Comparison of ENCODE assay signal across 26 cellular contexts in the genomic region with DNA sequence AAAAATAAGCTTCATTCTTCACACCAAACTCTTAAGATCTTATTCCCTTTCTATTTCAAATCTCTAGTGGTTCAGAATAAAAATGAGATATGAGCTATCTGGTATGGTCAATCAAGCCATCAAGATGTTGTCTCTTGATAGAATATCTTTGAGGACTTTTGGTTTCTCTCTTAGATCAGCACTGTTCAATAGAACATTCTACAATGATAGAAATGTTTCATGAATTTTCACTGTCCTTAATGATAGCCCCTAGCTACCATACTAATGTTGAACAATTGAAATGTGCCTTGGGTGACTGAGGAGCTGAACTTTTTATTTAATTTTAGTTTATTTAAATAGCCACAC. TPM values are rescaled to one million over a fixed set of nuclear protein-coding genes. Genes with fewer than 3 reads are reported as not detected.
DNase-seq lines count a peak whose midpoint lies in the region; ATAC-seq, FAIRE-seq and TF ChIP-seq lines count a peak whose summit lies in the region.
"Had no signal": no experiment of that assay in that cellular context is flagged by ENCODE, and none has a peak within 500 bp of the region (broad histone marks: within the 10 kb centered on the region; RNA-seq: fewer than 3 reads in every experiment).

No MANE protein-coding gene starts in this region.

- peak overlapping the region; percentile 35 for H3K4me2 ChIP-seq in astrocyte (ENCODE audit: low read length)
- H3K4me2 ChIP-seq: A549; BLaER1 treated with 17β-estradiol and CSF1 and Interleukin-3, amounts not matched to agents 10 nM and 100 nM; PC-9 had no signal

- intact Hi-C loops in mucosa of descending colon (cut with DNase I, micrococcal nuclease): no loop called here

- no peaks in the 10 kb centered on the region for H3K27me3 Mint-ChIP-seq in activated CD8-positive, alpha-beta memory T cell treated with anti-CD3 and anti-CD28 coated beads, Interleukin-2, amount 10 ng/mL, durations not matched to agents 7 days and 5 days
- H3K27me3 Mint-ChIP-seq in astrocyte (ENCODE audit: low read depth, unreplicated experiment): no peaks in the 10 kb centered on the region
- H3K27me3 Mint-ChIP-seq: activated B cell treated with CpG ODN at 0.5 μM for 24 hours; activated naive CD4-positive, alpha-beta T cell treated with anti-CD3 and anti-CD28 coated beads, Interleukin-2, amount 10 ng/mL, durations not matched to agents 7 days and 5 days; stimulated activated memory B cell treated with anti-CD40 and anti-IgM and Interleukin-4, amounts not matched to agents 10 μg/mL and 1 μg/mL and 100 μg/mL, for 72 hours had no signal

- no peaks in the 10 kb centered on the region for H3K27me3 ChIP-seq in astrocyte (ENCODE audit: insufficient read depth, low read length)
- H3K27me3 ChIP-seq: BLaER1 treated with 17β-estradiol and CSF1 and Interleukin-3, amounts not matched to agents 10 nM and 100 nM; SJSA1 had no signal

- H3K4me3 Mint-ChIP-seq in activated CD8-positive, alpha-beta memory T cell treated with anti-CD3 and anti-CD28 coated beads, Interleukin-2, amount 10 ng/mL, durations not matched to agents 7 days and 5 days: no peak overlapping the region
- no peak overlapping the region for H3K4me3 Mint-ChIP-seq in astrocyte (ENCODE audit: unreplicated experiment)
- H3K4me3 Mint-ChIP-seq: activated B cell treated with CpG ODN at 0.5 μM for 24 hours; activated naive CD4-positive, alpha-beta T cell treated with anti-CD3 and anti-CD28 coated beads, Interleukin-2, amount 10 ng/mL, durations not matched to agents 7 days and 5 days; stimulated activated memory B cell treated with anti-CD40 and anti-IgM and Interleukin-4, amounts not matched to agents 10 μg/mL and 1 μg/mL and 100 μg/mL, for 72 hours; T-helper 2 cell treated with Interferon-gamma antibody and Interleukin-4, amounts not matched to agents 5 μg/mL and 100 μg/mL, for 36 hours had no signal

- H3K9me3 Mint-ChIP-seq in activated CD8-positive, alpha-beta memory T cell treated with anti-CD3 and anti-CD28 coated beads, Interleukin-2, amount 10 ng/mL, durations not matched to agents 7 days and 5 days (ENCODE audit: low read depth): no peaks in the 10 kb centered on the region
- peaks cover 11% of the 10 kb centered on the region for H3K9me3 Mint-ChIP-seq in astrocyte (ENCODE audit: unreplicated experiment)
- H3K9me3 Mint-ChIP-seq: activated B cell treated with CpG ODN at 0.5 μM for 24 hours; activated naive CD4-positive, alpha-beta T cell treated with anti-CD3 and anti-CD28 coated beads, Interleukin-2, amount 10 ng/mL, durations not matched to agents 7 days and 5 days; T-helper 2 cell treated with Interferon-gamma antibody and Interleukin-4, amounts not matched to agents 5 μg/mL and 100 μg/mL, for 36 hours had no signal

- H4K20me1 ChIP-seq in astrocyte (ENCODE audit: insufficient read depth, low read length): no peaks in the 10 kb centered on the region
- H4K20me1 ChIP-seq: BLaER1 treated with 17β-estradiol and CSF1 and Interleukin-3, amounts not matched to agents 10 nM and 100 nM had no signal

- no peak for FAIRE-seq in astrocyte (lab: Jason Lieb, UNC)
- FAIRE-seq: A549, D721Med, endometrium, kidney had no signal

- H3K27ac Mint-ChIP-seq in activated CD8-positive, alpha-beta memory T cell treated with anti-CD3 and anti-CD28 coated beads, Interleukin-2, amount 10 ng/mL, durations not matched to agents 7 days and 5 days: no peak overlapping the region
- no peak overlapping the region for H3K27ac Mint-ChIP-seq in astrocyte (ENCODE audit: unreplicated experiment)
- H3K27ac Mint-ChIP-seq: activated B cell treated with CpG ODN at 0.5 μM for 24 hours; activated naive CD4-positive, alpha-beta T cell treated with anti-CD3 and anti-CD28 coated beads, Interleukin-2, amount 10 ng/mL, durations not matched to agents 7 days and 5 days; stimulated activated memory B cell treated with anti-CD40 and anti-IgM and Interleukin-4, amounts not matched to agents 10 μg/mL and 1 μg/mL and 100 μg/mL, for 72 hours; T-helper 2 cell treated with Interferon-gamma antibody and Interleukin-4, amounts not matched to agents 5 μg/mL and 100 μg/mL, for 36 hours had no signal

- H3K4me3 ChIP-seq in astrocyte (ENCODE audit: insufficient read depth, low read depth, low read length) (no peak overlapping the region), mucosa of descending colon (no peak overlapping the region)
- H3K4me3 ChIP-seq: A549; BLaER1 treated with 17β-estradiol and CSF1 and Interleukin-3, amounts not matched to agents 10 nM and 100 nM; PC-9; SJSA1 had no signal

- H3K27ac ChIP-seq in astrocyte (ENCODE audit: low read depth, low read length): no peak overlapping the region
- H3K27ac ChIP-seq: BLaER1 treated with 17β-estradiol and CSF1 and Interleukin-3, amounts not matched to agents 10 nM and 100 nM; PC-9; SJSA1 had no signal

- no peak overlapping the region for H3K9ac ChIP-seq in astrocyte (ENCODE audit: low read length)
- H3K9ac ChIP-seq: BLaER1 treated with 17β-estradiol and CSF1 and Interleukin-3, amounts not matched to agents 10 nM and 100 nM had no signal

- no peak overlapping the region for H2AFZ ChIP-seq in astrocyte (ENCODE audit: low read depth, low read length)
- H2AFZ ChIP-seq: PC-9 had no signal

- H3K36me3 Mint-ChIP-seq in activated CD8-positive, alpha-beta memory T cell treated with anti-CD3 and anti-CD28 coated beads, Interleukin-2, amount 10 ng/mL, durations not matched to agents 7 days and 5 days: peaks cover 40% of the 10 kb centered on the region
- H3K36me3 Mint-ChIP-seq in astrocyte (ENCODE audit: low read depth, unreplicated experiment): peaks cover 11% of the 10 kb centered on the region

- H3K4me1 ChIP-seq in astrocyte (ENCODE audit: insufficient read depth, low read length) (peaks cover 3% of the 10 kb centered on the region), mucosa of descending colon (ENCODE audit: low read depth) (no peaks in the 10 kb centered on the region)

- peak; percentile 25 for ATAC-seq in activated CD8-positive, alpha-beta memory T cell treated with anti-CD3 and anti-CD28 coated beads, Interleukin-2, amount 10 ng/mL, durations not matched to agents 7 days and 5 days
- ATAC-seq in GM19467 (IDR thresholded peaks at IDR 0.05; ENCODE audit: unreplicated experiment): peak; percentile 6
- peak; percentile 12 for ATAC-seq in HG03039 (IDR thresholded peaks at IDR 0.05; ENCODE audit: unreplicated experiment)
- ATAC-seq in mucosa of descending colon: no peak
- ATAC-seq: right cardiac atrium; stimulated activated memory B cell treated with anti-CD40 and anti-IgM and Interleukin-4, amounts not matched to agents 10 μg/mL and 1 μg/mL and 100 μg/mL, for 72 hours had no signal

- DNase-seq in activated CD8-positive, alpha-beta memory T cell treated with anti-CD3 and anti-CD28 coated beads, Interleukin-2, amount 10 ng/mL, durations not matched to agents 7 days and 5 days: no peak
- DNase-seq in activated CD8-positive, alpha-beta memory T cell treated with anti-CD3 and anti-CD28 coated beads, Interleukin-2, amount 50 U/mL, for 4 hours: no peak
- DNase-seq in astrocyte (ENCODE audit: low read depth) (no peak), mucosa of descending colon (no peak), NCI-H82 (lab: John Stamatoyannopoulos, UW) (no peak), ureter (ENCODE audit: low spot score) (no peak)
- DNase-seq: activated B cell treated with CpG ODN at 0.5 μM for 24 hours; activated naive CD4-positive, alpha-beta T cell treated with anti-CD3 and anti-CD28 coated beads, Interleukin-2, amount 10 ng/mL, durations not matched to agents 7 days and 5 days; hippocampal formation; Kasumi-1; kidney; NCI-H1092; NCI-H2107; NCI-H524 treated with DMSO at 0.1 percent for 48 hours; PC-9; right cardiac atrium; trophoblast cell had no signal

- peaks cover 17% of the 10 kb centered on the region for H3K4me1 Mint-ChIP-seq in activated CD8-positive, alpha-beta memory T cell treated with anti-CD3 and anti-CD28 coated beads, Interleukin-2, amount 10 ng/mL, durations not matched to agents 7 days and 5 days
- H3K4me1 Mint-ChIP-seq in astrocyte (ENCODE audit: low read depth, unreplicated experiment): peaks cover 3% of the 10 kb centered on the region

- H3K79me2 ChIP-seq in astrocyte (ENCODE audit: insufficient read depth, low read length): no peaks in the 10 kb centered on the region

- CTCF ChIA-PET in activated CD8-positive, alpha-beta memory T cell treated with anti-CD3 and anti-CD28 coated beads, Interleukin-2, amount 10 ng/mL, durations not matched to agents 7 days and 5 days (lab: Charles Lee): interaction anchor here (0.8 to 1.4 kb wide), 6 partner anchors 12 to 143 kb away, joined by 3 to 7 read pairs (median 4); a partner anchor contains a TSS

- H3K9me3 ChIP-seq in astrocyte (ENCODE audit: insufficient read depth, low read depth, low read length) (no peaks in the 10 kb centered on the region), mucosa of descending colon (no peaks in the 10 kb centered on the region)
- H3K9me3 ChIP-seq: A549, SJSA1 had no signal

- H3K36me3 ChIP-seq in astrocyte (ENCODE audit: insufficient read depth, low read length) (no peaks in the 10 kb centered on the region), mucosa of descending colon (ENCODE audit: low read depth) (no peaks in the 10 kb centered on the region)
- H3K36me3 ChIP-seq: SJSA1 had no signal

- TF ChIP-seq CTCF in astrocyte (IDR thresholded peaks at IDR 0.05; ENCODE audit: insufficient read depth, low read depth, low read length) (no peak), mucosa of descending colon (IDR thresholded peaks at IDR 0.05) (no peak)

RNA-seq across cellular contexts. Expression of a gene that starts 24.1 kb away (rescaled TPM):
- total RNA-seq in activated CD8-positive, alpha-beta memory T cell treated with anti-CD3 and anti-CD28 coated beads, Interleukin-2, amount 10 ng/mL, durations not matched to agents 7 days and 5 days: 1 to 10 TPM; 8.7 to 9.3 TPM
- total RNA-seq in astrocyte (11.8 and 12.2 TPM in 2 replicates), mucosa of descending colon (10 to 100 TPM; 23.2 to 32.9 (median 23.2) TPM), ureter (20.6 TPM)

RNA-seq across cellular contexts. Expression of a gene that starts 53.9 kb away (rescaled TPM):
- total RNA-seq in activated CD8-positive, alpha-beta memory T cell treated with anti-CD3 and anti-CD28 coated beads, Interleukin-2, amount 10 ng/mL, durations not matched to agents 7 days and 5 days: 10 to 100 TPM; 20.6 to 26.4 TPM
- total RNA-seq in astrocyte: 17.0 and 18.2 TPM in 2 replicates
- 10 to 100 TPM; 20.7 to 22.7 (median 21.5) TPM for total RNA-seq in mucosa of descending colon
- total RNA-seq in ureter: 27.4 TPM
